In genomic region chr2:174771631-174772491, GRCh38 we compare ENCODE assay signal across 1 cellular context.
TF ChIP-seq lines count a peak whose summit lies in the region.

No MANE protein-coding gene starts in this region.

TF ChIP-seq in HepG2, 621 proteins besides CTCF, POLR2A, EP300 and RAD21 (continued from another document and continues in another):
- no peak for TF ChIP-seq ZSCAN5A (CRISPR knock-in tag; IDR thresholded peaks at IDR 0.05; ENCODE audit: borderline replicate concordance)
- TF ChIP-seq KLF16 (CRISPR knock-in tag; IDR thresholded peaks at IDR 0.05) = no peak
- no peak for TF ChIP-seq ZNF891 (CRISPR knock-in tag; IDR thresholded peaks at IDR 0.05)
- TF ChIP-seq, protein P1, sequence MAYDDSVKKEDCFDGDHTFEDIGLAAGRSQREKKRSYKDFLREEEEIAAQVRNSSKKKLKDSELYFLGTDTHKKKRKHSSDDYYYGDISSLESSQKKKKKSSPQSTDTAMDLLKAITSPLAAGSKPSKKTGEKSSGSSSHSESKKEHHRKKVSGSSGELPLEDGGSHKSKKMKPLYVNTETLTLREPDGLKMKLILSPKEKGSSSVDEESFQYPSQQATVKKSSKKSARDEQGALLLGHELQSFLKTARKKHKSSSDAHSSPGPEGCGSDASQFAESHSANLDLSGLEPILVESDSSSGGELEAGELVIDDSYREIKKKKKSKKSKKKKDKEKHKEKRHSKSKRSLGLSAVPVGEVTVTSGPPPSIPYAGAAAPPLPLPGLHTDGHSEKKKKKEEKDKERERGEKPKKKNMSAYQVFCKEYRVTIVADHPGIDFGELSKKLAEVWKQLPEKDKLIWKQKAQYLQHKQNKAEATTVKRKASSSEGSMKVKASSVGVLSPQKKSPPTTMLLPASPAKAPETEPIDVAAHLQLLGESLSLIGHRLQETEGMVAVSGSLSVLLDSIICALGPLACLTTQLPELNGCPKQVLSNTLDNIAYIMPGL (CRISPR knock-in tag; IDR thresholded peaks at IDR 0.05; ENCODE audit: borderline replicate concordance in 1 of 2, low read depth in 1 of 2) = peak; percentile 48 to 75; a peak in 2 of 4 replicates
- no peak; the same call in 1 of the 2 replicates for TF ChIP-seq DNMT3B (CRISPR knock-in tag; conservative IDR thresholded peaks at IDR 0.05)
- peak; percentile 79 for TF ChIP-seq SMC3 (IDR thresholded peaks at IDR 0.05; ENCODE audit: low read length)
- TF ChIP-seq TFDP2 (CRISPR knock-in tag; IDR thresholded peaks at IDR 0.05) = no peak
- TF ChIP-seq ZNF674 (CRISPR knock-in tag; IDR thresholded peaks at IDR 0.05; ENCODE audit: low read depth) = no peak
- TF ChIP-seq MAFG (CRISPR knock-in tag; IDR thresholded peaks at IDR 0.05) = no peak
- no peak for TF ChIP-seq ZNF629 (CRISPR knock-in tag; conservative IDR thresholded peaks at IDR 0.05)
- TF ChIP-seq, protein P2, sequence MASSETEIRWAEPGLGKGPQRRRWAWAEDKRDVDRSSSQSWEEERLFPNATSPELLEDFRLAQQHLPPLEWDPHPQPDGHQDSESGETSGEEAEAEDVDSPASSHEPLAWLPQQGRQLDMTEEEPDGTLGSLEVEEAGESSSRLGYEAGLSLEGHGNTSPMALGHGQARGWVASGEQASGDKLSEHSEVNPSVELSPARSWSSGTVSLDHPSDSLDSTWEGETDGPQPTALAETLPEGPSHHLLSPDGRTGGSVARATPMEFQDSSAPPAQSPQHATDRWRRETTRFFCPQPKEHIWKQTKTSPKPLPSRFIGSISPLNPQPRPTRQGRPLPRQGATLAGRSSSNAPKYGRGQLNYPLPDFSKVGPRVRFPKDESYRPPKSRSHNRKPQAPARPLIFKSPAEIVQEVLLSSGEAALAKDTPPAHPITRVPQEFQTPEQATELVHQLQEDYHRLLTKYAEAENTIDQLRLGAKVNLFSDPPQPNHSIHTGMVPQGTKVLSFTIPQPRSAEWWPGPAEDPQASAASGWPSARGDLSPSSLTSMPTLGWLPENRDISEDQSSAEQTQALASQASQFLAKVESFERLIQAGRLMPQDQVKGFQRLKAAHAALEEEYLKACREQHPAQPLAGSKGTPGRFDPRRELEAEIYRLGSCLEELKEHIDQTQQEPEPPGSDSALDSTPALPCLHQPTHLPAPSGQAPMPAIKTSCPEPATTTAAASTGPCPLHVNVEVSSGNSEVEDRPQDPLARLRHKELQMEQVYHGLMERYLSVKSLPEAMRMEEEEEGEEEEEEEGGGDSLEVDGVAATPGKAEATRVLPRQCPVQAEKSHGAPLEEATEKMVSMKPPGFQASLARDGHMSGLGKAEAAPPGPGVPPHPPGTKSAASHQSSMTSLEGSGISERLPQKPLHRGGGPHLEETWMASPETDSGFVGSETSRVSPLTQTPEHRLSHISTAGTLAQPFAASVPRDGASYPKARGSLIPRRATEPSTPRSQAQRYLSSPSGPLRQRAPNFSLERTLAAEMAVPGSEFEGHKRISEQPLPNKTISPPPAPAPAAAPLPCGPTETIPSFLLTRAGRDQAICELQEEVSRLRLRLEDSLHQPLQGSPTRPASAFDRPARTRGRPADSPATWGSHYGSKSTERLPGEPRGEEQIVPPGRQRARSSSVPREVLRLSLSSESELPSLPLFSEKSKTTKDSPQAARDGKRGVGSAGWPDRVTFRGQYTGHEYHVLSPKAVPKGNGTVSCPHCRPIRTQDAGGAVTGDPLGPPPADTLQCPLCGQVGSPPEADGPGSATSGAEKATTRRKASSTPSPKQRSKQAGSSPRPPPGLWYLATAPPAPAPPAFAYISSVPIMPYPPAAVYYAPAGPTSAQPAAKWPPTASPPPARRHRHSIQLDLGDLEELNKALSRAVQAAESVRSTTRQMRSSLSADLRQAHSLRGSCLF (CRISPR knock-in tag; IDR thresholded peaks at IDR 0.05; ENCODE audit: borderline replicate concordance) = no peak
- TF ChIP-seq ZNF530 (CRISPR knock-in tag; IDR thresholded peaks at IDR 0.05; ENCODE audit: low read depth) = no peak
- TF ChIP-seq, protein P3, sequence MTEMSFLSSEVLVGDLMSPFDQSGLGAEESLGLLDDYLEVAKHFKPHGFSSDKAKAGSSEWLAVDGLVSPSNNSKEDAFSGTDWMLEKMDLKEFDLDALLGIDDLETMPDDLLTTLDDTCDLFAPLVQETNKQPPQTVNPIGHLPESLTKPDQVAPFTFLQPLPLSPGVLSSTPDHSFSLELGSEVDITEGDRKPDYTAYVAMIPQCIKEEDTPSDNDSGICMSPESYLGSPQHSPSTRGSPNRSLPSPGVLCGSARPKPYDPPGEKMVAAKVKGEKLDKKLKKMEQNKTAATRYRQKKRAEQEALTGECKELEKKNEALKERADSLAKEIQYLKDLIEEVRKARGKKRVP (CRISPR knock-in tag; IDR thresholded peaks at IDR 0.05) = no peak
- no peak for TF ChIP-seq NPAS2 (CRISPR knock-in tag; IDR thresholded peaks at IDR 0.05; ENCODE audit: borderline replicate concordance)
- no peak for TF ChIP-seq STAT5B (CRISPR knock-in tag; IDR thresholded peaks at IDR 0.05)
- TF ChIP-seq NR2F6 (IDR thresholded peaks at IDR 0.05) = no peak
- TF ChIP-seq NR2F6 (CRISPR knock-in tag; IDR thresholded peaks at IDR 0.05) = 0 out of 2 replicates have a peak, but pooled peaks have one; percentile 11
- no peak for TF ChIP-seq ZNF564 (CRISPR knock-in tag; IDR thresholded peaks at IDR 0.05)
- no peak for TF ChIP-seq ZHX2 (IDR thresholded peaks at IDR 0.05; ENCODE audit: low read depth)
- no peak for TF ChIP-seq ZHX2 (CRISPR knock-in tag; IDR thresholded peaks at IDR 0.05; ENCODE audit: borderline replicate concordance)
- no peak for TF ChIP-seq MED8 (CRISPR knock-in tag; IDR thresholded peaks at IDR 0.05; ENCODE audit: insufficient replicate concordance)
- TF ChIP-seq ZNF331 (CRISPR knock-in tag; IDR thresholded peaks at IDR 0.05) = no peak
- TF ChIP-seq, protein P4, sequence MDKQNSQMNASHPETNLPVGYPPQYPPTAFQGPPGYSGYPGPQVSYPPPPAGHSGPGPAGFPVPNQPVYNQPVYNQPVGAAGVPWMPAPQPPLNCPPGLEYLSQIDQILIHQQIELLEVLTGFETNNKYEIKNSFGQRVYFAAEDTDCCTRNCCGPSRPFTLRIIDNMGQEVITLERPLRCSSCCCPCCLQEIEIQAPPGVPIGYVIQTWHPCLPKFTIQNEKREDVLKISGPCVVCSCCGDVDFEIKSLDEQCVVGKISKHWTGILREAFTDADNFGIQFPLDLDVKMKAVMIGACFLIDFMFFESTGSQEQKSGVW (CRISPR knock-in tag; IDR thresholded peaks at IDR 0.05; ENCODE audit: borderline replicate concordance) = no peak
- no peak for TF ChIP-seq POGK (CRISPR knock-in tag; conservative IDR thresholded peaks at IDR 0.05)
- no peak for TF ChIP-seq ATF7-NPFF (CRISPR knock-in tag; IDR thresholded peaks at IDR 0.05; ENCODE audit: low read depth)
- TF ChIP-seq ZFP62 (CRISPR knock-in tag; IDR thresholded peaks at IDR 0.05) = no peak; the same call in 1 of the 2 replicates
- TF ChIP-seq HCFC1 (IDR thresholded peaks at IDR 0.05; ENCODE audit: low read depth, low read length) = no peak
- TF ChIP-seq SETDB1 (CRISPR knock-in tag; IDR thresholded peaks at IDR 0.05; ENCODE audit: borderline replicate concordance) = no peak
- TF ChIP-seq KMT2A (CRISPR knock-in tag; IDR thresholded peaks at IDR 0.05) = no peak; the same call in 1 of the 2 replicates
- TF ChIP-seq, protein P5, sequence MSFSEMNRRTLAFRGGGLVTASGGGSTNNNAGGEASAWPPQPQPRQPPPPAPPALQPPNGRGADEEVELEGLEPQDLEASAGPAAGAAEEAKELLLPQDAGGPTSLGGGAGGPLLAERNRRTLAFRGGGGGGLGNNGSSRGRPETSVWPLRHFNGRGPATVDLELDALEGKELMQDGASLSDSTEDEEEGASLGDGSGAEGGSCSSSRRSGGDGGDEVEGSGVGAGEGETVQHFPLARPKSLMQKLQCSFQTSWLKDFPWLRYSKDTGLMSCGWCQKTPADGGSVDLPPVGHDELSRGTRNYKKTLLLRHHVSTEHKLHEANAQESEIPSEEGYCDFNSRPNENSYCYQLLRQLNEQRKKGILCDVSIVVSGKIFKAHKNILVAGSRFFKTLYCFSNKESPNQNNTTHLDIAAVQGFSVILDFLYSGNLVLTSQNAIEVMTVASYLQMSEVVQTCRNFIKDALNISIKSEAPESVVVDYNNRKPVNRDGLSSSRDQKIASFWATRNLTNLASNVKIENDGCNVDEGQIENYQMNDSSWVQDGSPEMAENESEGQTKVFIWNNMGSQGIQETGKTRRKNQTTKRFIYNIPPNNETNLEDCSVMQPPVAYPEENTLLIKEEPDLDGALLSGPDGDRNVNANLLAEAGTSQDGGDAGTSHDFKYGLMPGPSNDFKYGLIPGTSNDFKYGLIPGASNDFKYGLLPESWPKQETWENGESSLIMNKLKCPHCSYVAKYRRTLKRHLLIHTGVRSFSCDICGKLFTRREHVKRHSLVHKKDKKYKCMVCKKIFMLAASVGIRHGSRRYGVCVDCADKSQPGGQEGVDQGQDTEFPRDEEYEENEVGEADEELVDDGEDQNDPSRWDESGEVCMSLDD (CRISPR knock-in tag; IDR thresholded peaks at IDR 0.05; ENCODE audit: borderline replicate concordance) = no peak
- TF ChIP-seq SP4 (CRISPR knock-in tag; IDR thresholded peaks at IDR 0.05) = no peak
- TF ChIP-seq ZNF589 (CRISPR knock-in tag; conservative IDR thresholded peaks at IDR 0.05) = no peak
- TF ChIP-seq DPF2 (CRISPR knock-in tag; IDR thresholded peaks at IDR 0.05; ENCODE audit: borderline replicate concordance, low read depth) = no peak
- TF ChIP-seq GPN1 (CRISPR knock-in tag; IDR thresholded peaks at IDR 0.05; ENCODE audit: borderline replicate concordance) = no peak
